In genomic region chr6:170378502-170378901, GRCh38 we compare ENCODE assay signal across 16 cellular contexts.
DNase-seq lines count a peak whose midpoint lies in the region; ATAC-seq and TF ChIP-seq lines count a peak whose summit lies in the region.
"Had no signal": no experiment of that assay in that cellular context is flagged by ENCODE, and none has a peak within 500 bp of the region (broad histone marks: within the 10 kb centered on the region; RNA-seq: fewer than 3 reads in every experiment).

No MANE protein-coding gene starts in this region.

- ATAC-seq in upper lobe of right lung, result peak; percentile 26

- H3K4me1 Mint-ChIP-seq in activated naive CD4-positive, alpha-beta T cell treated with anti-CD3 and anti-CD28 coated beads, Interleukin-2, amount 50 U/mL, for 24 hours, result peaks cover 35% of the 10 kb centered on the region
- peaks cover 10% of the 10 kb centered on the region for H3K4me1 Mint-ChIP-seq in activated CD4-positive, alpha-beta memory T cell treated with anti-CD3 and anti-CD28 coated beads for 36 hours (ENCODE audit: low read depth)
- H3K4me1 Mint-ChIP-seq in immature natural killer cell, result peaks cover 29 to 60% of the 10 kb centered on the region in 2 donors

- DNase-seq in activated naive CD4-positive, alpha-beta T cell treated with anti-CD3 and anti-CD28 coated beads, Interleukin-2, amount 50 U/mL, for 16 hours, result no peak
- DNase-seq in activated CD4-positive, alpha-beta memory T cell treated with anti-CD3 and anti-CD28 coated beads for 36 hours, result no peak
- DNase-seq in immature natural killer cell (peak; percentile 55 to 59 (median 59)), upper lobe of right lung (no peak), middle frontal gyrus (ENCODE audit: extremely low spot score, low spot score) (no peak)
- no peak for DNase-seq in NK-92 treated with Interleukin-12 subunit alpha and Interleukin-12 subunit beta, amount 100 ng/mL, for 24 hours (lab: John Stamatoyannopoulos, UW)
- DNase-seq in stimulated activated CD4-positive, alpha-beta T cell treated with anti-CD3 and anti-CD28 coated beads, Interleukin-4, amount 100 ng/mL, for 1 hour, result no peak
- DNase-seq: aorta, GDM1, NCI-H187, retina, RPMI8226, uterus had no signal

- H3K9me3 ChIP-seq in upper lobe of right lung, result no peaks in the 10 kb centered on the region
- H3K9me3 ChIP-seq: uterus had no signal

- no peaks in the 10 kb centered on the region for H3K9me3 Mint-ChIP-seq in activated naive CD4-positive, alpha-beta T cell treated with anti-CD3 and anti-CD28 coated beads, Interleukin-2, amount 50 U/mL, for 24 hours
- no peaks in the 10 kb centered on the region for H3K9me3 Mint-ChIP-seq in activated CD4-positive, alpha-beta memory T cell treated with anti-CD3 and anti-CD28 coated beads for 36 hours
- H3K9me3 Mint-ChIP-seq in immature natural killer cell, result no peaks in the 10 kb centered on the region
- H3K9me3 Mint-ChIP-seq: memory B cell had no signal

- peaks cover 11% of the 10 kb centered on the region for H3K36me3 ChIP-seq in upper lobe of right lung
- H3K36me3 ChIP-seq: uterus had no signal

- TF ChIP-seq CTCF in upper lobe of right lung (IDR thresholded peaks at IDR 0.05), result no peak

- H3K4me3 ChIP-seq in upper lobe of right lung, result no peak overlapping the region
- H3K4me3 ChIP-seq: hepatocyte, uterus had no signal

- CTCF ChIA-PET in activated CD4-positive, alpha-beta memory T cell treated with anti-CD3 and anti-CD28 coated beads for 36 hours (lab: Charles Lee), result no interaction called here

- peaks cover 8% of the 10 kb centered on the region for H3K36me3 Mint-ChIP-seq in activated naive CD4-positive, alpha-beta T cell treated with anti-CD3 and anti-CD28 coated beads, Interleukin-2, amount 50 U/mL, for 24 hours
- H3K36me3 Mint-ChIP-seq in activated CD4-positive, alpha-beta memory T cell treated with anti-CD3 and anti-CD28 coated beads for 36 hours, result peaks cover 16% of the 10 kb centered on the region
- H3K36me3 Mint-ChIP-seq in immature natural killer cell, result peaks cover 9 to 18% (median 17%) of the 10 kb centered on the region in 3 donors

- peak overlapping the region; percentile 15 for H3K4me3 Mint-ChIP-seq in activated naive CD4-positive, alpha-beta T cell treated with anti-CD3 and anti-CD28 coated beads, Interleukin-2, amount 50 U/mL, for 24 hours
- no peak overlapping the region for H3K4me3 Mint-ChIP-seq in activated CD4-positive, alpha-beta memory T cell treated with anti-CD3 and anti-CD28 coated beads for 36 hours
- H3K4me3 Mint-ChIP-seq in immature natural killer cell, result peak overlapping the region; percentile 62 to 84 (median 79)
- H3K4me3 Mint-ChIP-seq: memory B cell had no signal

- no peaks in the 10 kb centered on the region for H3K27me3 Mint-ChIP-seq in activated naive CD4-positive, alpha-beta T cell treated with anti-CD3 and anti-CD28 coated beads, Interleukin-2, amount 50 U/mL, for 24 hours
- H3K27me3 Mint-ChIP-seq in activated CD4-positive, alpha-beta memory T cell treated with anti-CD3 and anti-CD28 coated beads for 36 hours, result no peaks in the 10 kb centered on the region
- H3K27me3 Mint-ChIP-seq in immature natural killer cell (ENCODE audit: low read depth in 3 of 3), result peaks cover 0 to 2% (median 2%) of the 10 kb centered on the region in 3 donors
- H3K27me3 Mint-ChIP-seq: memory B cell had no signal

- no peak overlapping the region for H3K27ac ChIP-seq in upper lobe of right lung
- H3K27ac ChIP-seq: hepatocyte, uterus had no signal

- intact Hi-C loops in activated CD4-positive, alpha-beta memory T cell treated with anti-CD3 and anti-CD28 coated beads for 36 hours (cut with micrococcal nuclease), result no loop called here
- intact Hi-C loops in upper lobe of right lung (cut with DNase I), result no loop called here

- H3K4me1 ChIP-seq in upper lobe of right lung, result no peaks in the 10 kb centered on the region
- H3K4me1 ChIP-seq: uterus had no signal

- POLR2A ChIA-PET in activated CD4-positive, alpha-beta memory T cell treated with anti-CD3 and anti-CD28 coated beads for 36 hours (lab: Charles Lee), result no interaction called here

- no peaks in the 10 kb centered on the region for H3K27me3 ChIP-seq in upper lobe of right lung
- H3K27me3 ChIP-seq: hepatocyte, uterus had no signal

- peak overlapping the region; percentile 86 for H3K27ac Mint-ChIP-seq in activated naive CD4-positive, alpha-beta T cell treated with anti-CD3 and anti-CD28 coated beads, Interleukin-2, amount 50 U/mL, for 24 hours
- peak overlapping the region; percentile 3 for H3K27ac Mint-ChIP-seq in activated CD4-positive, alpha-beta memory T cell treated with anti-CD3 and anti-CD28 coated beads for 36 hours
- H3K27ac Mint-ChIP-seq in immature natural killer cell, result peak overlapping the region; percentile 82 to 93 (median 88)
- H3K27ac Mint-ChIP-seq: memory B cell had no signal

Comparison
In these comparisons a context has a peak if more than half of its experiments do, and no peak if none do; other contexts are left out.
1. H3K27ac Mint-ChIP-seq: peak in every context shown above with its lines; median percentile 88 in immature natural killer cell; 86 in activated naive CD4-positive, alpha-beta T cell treated with anti-CD3 and anti-CD28 coated beads, Interleukin-2, amount 50 U/mL, for 24 hours; 3 in activated CD4-positive, alpha-beta memory T cell treated with anti-CD3 and anti-CD28 coated beads for 36 hours.
2. DNase-seq: peak in immature natural killer cell (3 of 3); none in activated naive CD4-positive, alpha-beta T cell treated with anti-CD3 and anti-CD28 coated beads, Interleukin-2, amount 50 U/mL, for 16 hours (single experiment), activated CD4-positive, alpha-beta memory T cell treated with anti-CD3 and anti-CD28 coated beads for 36 hours (single experiment), upper lobe of right lung (single experiment), NK-92 treated with Interleukin-12 subunit alpha and Interleukin-12 subunit beta, amount 100 ng/mL, for 24 hours (single experiment), middle frontal gyrus (single experiment) and stimulated activated CD4-positive, alpha-beta T cell treated with anti-CD3 and anti-CD28 coated beads, Interleukin-4, amount 100 ng/mL, for 1 hour (single experiment).